ENCODE assay signal across 14 cellular contexts in genomic region chr14:51087024-51087423, GRCh38. TPM values are rescaled to one million over a fixed set of nuclear protein-coding genes. Genes with fewer than 3 reads are reported as not detected.
DNase-seq lines count a peak whose midpoint lies in the region; ATAC-seq, FAIRE-seq and TF ChIP-seq lines count a peak whose summit lies in the region.
"Had no signal": no experiment of that assay in that cellular context is flagged by ENCODE, and none has a peak within 500 bp of the region (broad histone marks: within the 10 kb centered on the region; RNA-seq: fewer than 3 reads in every experiment).

No MANE protein-coding gene starts in this region.

- no peaks in the 10 kb centered on the region for H3K79me1 ChIP-seq in H1 (ENCODE audit: low read depth, low read length)

- H3K23ac ChIP-seq in H1 (ENCODE audit: insufficient read length), result no peak overlapping the region

- no peak overlapping the region for H3K4me2 ChIP-seq in H1 (ENCODE audit: insufficient read depth in 1 of 2, low read depth in 2 of 2, low read length in 2 of 2)

- TF ChIP-seq POLR2A in GM12892 (IDR thresholded peaks at IDR 0.05; ENCODE audit: low read depth, low read length), result no peak
- no peak for TF ChIP-seq POLR2A in H1 (IDR thresholded peaks at IDR 0.05; ENCODE audit: control extremely low read depth in 1 of 2, low read depth in 2 of 2, low read length in 2 of 2)

- H3K27me3 ChIP-seq in H1 (replicated peaks in 1 of 4; ENCODE audit: control insufficient read depth in 3 of 4, extremely low read depth in 1 of 4, insufficient read depth in 3 of 4, low read length in 3 of 4), result no peaks in the 10 kb centered on the region; a peak in 1 of 7 replicates

- TF ChIP-seq CTCF in H1 (IDR thresholded peaks at IDR 0.05; ENCODE audit: control extremely low read depth in 1 of 3, insufficient read depth in 1 of 3, low read depth in 1 of 3, low read length in 3 of 3), result no peak

- intact Hi-C loops in posterior cingulate gyrus (cut with DNase I), result no loop called here

- H2AK5ac ChIP-seq in H1 (ENCODE audit: low read depth, low read length), result no peak overlapping the region

- H3K36me3 ChIP-seq in H1 (ENCODE audit: control insufficient read depth in 2 of 4, insufficient read depth in 4 of 4, low read length in 3 of 4), result no peaks in the 10 kb centered on the region

- H4K5ac ChIP-seq in H1 (ENCODE audit: insufficient read length, low read depth, low read length), result no peak overlapping the region

- DNase-seq in A172 (ENCODE audit: low spot score), result peak; percentile 57
- no peak for DNase-seq in GM12892 (ENCODE audit: insufficient read length)
- peak; percentile 35 for DNase-seq in NCI-H2171 (lab: John Stamatoyannopoulos, UW)
- DNase-seq in H1 (ENCODE audit: low read depth in 1 of 2, low spot score in 2 of 2), result no peak
- no peak for DNase-seq in posterior cingulate gyrus
- no peak for DNase-seq in stimulated activated CD4-positive, alpha-beta T cell treated with anti-CD3 and anti-CD28 coated beads, Interleukin-1b, Interleukin-23, amount 100 ng/mL, for 48 hours
- no peak for DNase-seq in activated naive CD8-positive, alpha-beta T cell treated with anti-CD3 and anti-CD28 coated beads, Interleukin-2, amount 50 U/mL, for 24 hours
- DNase-seq: activated CD8-positive, alpha-beta memory T cell treated with anti-CD3 and anti-CD28 coated beads, Interleukin-2, amount 50 U/mL, for 4 hours; right cardiac atrium had no signal

- no peak overlapping the region for H3K14ac ChIP-seq in H1 (ENCODE audit: insufficient read length)

- H3K4me3 ChIP-seq in H1 (ENCODE audit: extremely low read depth in 1 of 4, insufficient read depth in 2 of 4, low read depth in 3 of 4, low read length in 4 of 4), result no peak overlapping the region
- H3K4me3 ChIP-seq: SK-N-MC had no signal

- H4K91ac ChIP-seq in H1 (replicated peaks; ENCODE audit: insufficient read length, low read length), result no peak overlapping the region

- no peak overlapping the region for H2BK5ac ChIP-seq in H1 (ENCODE audit: low read depth, low read length)

- H3K4me1 ChIP-seq in H1 (replicated peaks in 1 of 4; ENCODE audit: control insufficient read depth in 3 of 4, insufficient read depth in 4 of 4, low read length in 3 of 4), result peaks cover 0 to 4% (median 2%) of the 10 kb centered on the region in 4 experiments; a peak in 2 of 7 replicates

- TF ChIP-seq RAD21 in H1 (IDR thresholded peaks at IDR 0.05 in 1 of 2, conservative IDR thresholded peaks at IDR 0.05 in 1 of 2; ENCODE audit: low read depth in 2 of 2, low read length in 2 of 2), result 0 out of 4 replicates have a peak, but pooled peaks of 1 of the 2 experiments have one; percentile 5

- H2BK15ac ChIP-seq in H1 (ENCODE audit: low read length), result no peak overlapping the region

- H2AFZ ChIP-seq in H1 (ENCODE audit: low read length), result no peak overlapping the region

- POLR2A ChIA-PET in H1 (lab: Charles Lee; ENCODE audit: partially characterized antibody), result no interaction called here

- H3K27ac ChIP-seq in H1 (ENCODE audit: low read depth, low read length), result no peak overlapping the region
- H3K27ac ChIP-seq: SK-N-MC had no signal

- H2BK20ac ChIP-seq in H1 (ENCODE audit: low read length), result no peak overlapping the region

- H2BK120ac ChIP-seq in H1 (replicated peaks; ENCODE audit: low read depth, low read length), result no peak overlapping the region

- no peak overlapping the region for H3K4ac ChIP-seq in H1 (replicated peaks; ENCODE audit: insufficient read length, low read depth, low read length)

- no peaks in the 10 kb centered on the region for H3K23me2 ChIP-seq in H1 (ENCODE audit: low read depth, low read length)

- no peak overlapping the region for H3K27ac Mint-ChIP-seq in activated naive CD8-positive, alpha-beta T cell treated with anti-CD3 and anti-CD28 coated beads, Interleukin-2, amount 50 U/mL, for 24 hours

- FAIRE-seq in GM12892 (lab: Jason Lieb, UNC) (peak; percentile 50), H1 (lab: Jason Lieb, UNC) (no peak)

- no peaks in the 10 kb centered on the region for H3K36me3 Mint-ChIP-seq in activated naive CD8-positive, alpha-beta T cell treated with anti-CD3 and anti-CD28 coated beads, Interleukin-2, amount 50 U/mL, for 24 hours (ENCODE audit: low read depth)
- H3K36me3 Mint-ChIP-seq: CD14-positive monocyte had no signal

- H3K9me3 ChIP-seq in H1 (ENCODE audit: insufficient read depth in 2 of 2, low read depth in 1 of 2, low read length in 1 of 2), result no peaks in the 10 kb centered on the region

- WGBS in H1 (ENCODE audit: extremely low coverage in 1 of 2, insufficient coverage in 1 of 2, insufficient read length in 1 of 2, insufficient replicate concordance in 2 of 2, low coverage in 1 of 2, low lambda C conversion rate in 2 of 2, missing lambda C conversion rate in 1 of 2), 2 experiments, result 86% methylated on average over 3 of the region's 3 CpGs; no CpG with 5 or more reads in 1 of the 2 experiments

- peaks cover 5% of the 10 kb centered on the region for H3K27me3 Mint-ChIP-seq in activated naive CD8-positive, alpha-beta T cell treated with anti-CD3 and anti-CD28 coated beads, Interleukin-2, amount 50 U/mL, for 24 hours

- H3K9ac ChIP-seq in H1 (replicated peaks in 1 of 4; ENCODE audit: extremely low read depth in 1 of 4, low read depth in 3 of 4, low read length in 3 of 4), result no peak overlapping the region

- H3K4me3 Mint-ChIP-seq in activated naive CD8-positive, alpha-beta T cell treated with anti-CD3 and anti-CD28 coated beads, Interleukin-2, amount 50 U/mL, for 24 hours, result no peak overlapping the region
- H3K4me3 Mint-ChIP-seq: CD14-positive monocyte had no signal

- no peaks in the 10 kb centered on the region for H4K20me1 ChIP-seq in H1 (replicated peaks in 1 of 2; ENCODE audit: control insufficient read depth in 1 of 2, insufficient read depth in 2 of 2, low read length in 2 of 2)

- CTCF ChIA-PET in H1 (lab: Charles Lee; ENCODE audit: partially characterized antibody), result interaction anchor here (0.7 kb wide), 1 partner anchor 488 kb away, joined by 3 read pairs; no protein-coding TSS in a partner anchor

- no peaks in the 10 kb centered on the region for H3K4me1 Mint-ChIP-seq in activated naive CD8-positive, alpha-beta T cell treated with anti-CD3 and anti-CD28 coated beads, Interleukin-2, amount 50 U/mL, for 24 hours

- ATAC-seq in GM19324 (IDR thresholded peaks at IDR 0.05; ENCODE audit: low FRiP score, unreplicated experiment), result no peak
- no peak for ATAC-seq in activated naive CD8-positive, alpha-beta T cell treated with anti-CD3 and anti-CD28 coated beads, Interleukin-2, amount 50 U/mL, for 24 hours

- TF ChIP-seq EP300 in H1 (IDR thresholded peaks at IDR 0.05; ENCODE audit: borderline replicate concordance in 1 of 2, low read depth in 2 of 2, low read length in 2 of 2), result no peak

- no peak overlapping the region for H3K18ac ChIP-seq in H1 (ENCODE audit: extremely low read depth, low read length)

- no peaks in the 10 kb centered on the region for H3K79me2 ChIP-seq in H1 (ENCODE audit: control insufficient read depth in 1 of 2, insufficient read depth in 2 of 2, low read length in 2 of 2)

- H4K8ac ChIP-seq in H1 (ENCODE audit: extremely low read depth, insufficient read depth, low read length), result no peak overlapping the region

- H2BK12ac ChIP-seq in H1 (ENCODE audit: low read depth, low read length), result no peak overlapping the region

- H3K9me3 Mint-ChIP-seq in activated naive CD8-positive, alpha-beta T cell treated with anti-CD3 and anti-CD28 coated beads, Interleukin-2, amount 50 U/mL, for 24 hours, result no peaks in the 10 kb centered on the region
- H3K9me3 Mint-ChIP-seq: brain, CD14-positive monocyte had no signal

- H3K56ac ChIP-seq in H1 (replicated peaks; ENCODE audit: insufficient read length, low read depth, low read length), result no peak overlapping the region

TF ChIP-seq in H1, 55 proteins besides CTCF, POLR2A, EP300 and RAD21:
- no peak for TF ChIP-seq SAP30 (IDR thresholded peaks at IDR 0.05; ENCODE audit: insufficient read depth, insufficient replicate concordance, low read length)
- TF ChIP-seq JUN (IDR thresholded peaks at IDR 0.05; ENCODE audit: low read depth, low read length), result no peak
- TF ChIP-seq NANOG (IDR thresholded peaks at IDR 0.05; ENCODE audit: insufficient read depth, low read depth, low read length, poor library complexity, severe bottlenecking), result no peak
- TF ChIP-seq ATF3 (IDR thresholded peaks at IDR 0.05; ENCODE audit: insufficient read depth, low read depth, low read length), result no peak
- peak; percentile 59; the same call in 1 of the 2 replicates for TF ChIP-seq JUND (IDR thresholded peaks at IDR 0.05; ENCODE audit: low read length)
- TF ChIP-seq RNF2 (IDR thresholded peaks at IDR 0.05; ENCODE audit: borderline replicate concordance, low read depth, low read length, missing control alignments, poor library complexity, severe bottlenecking), result no peak
- no peak for TF ChIP-seq USF2 (IDR thresholded peaks at IDR 0.05; ENCODE audit: low read length)

RNA-seq across cellular contexts. Expression of gene TRIM9, which starts 7.9 kb away (rescaled TPM):
- 0.02 and 0.34 TPM in 2 replicates for total RNA-seq in A172 (2014; rRNA removed; shearing (Covaris generic))
- polyA plus RNA-seq in GM12892 (2012; ENCODE audit: missing spikeins), result 0.21 TPM
- 3.8 and 5.4 TPM in 2 replicates for total RNA-seq in H1 (2021; fragmentation: NEBNext Ultra II Directional; extraction: Animal tissue kit (Norgen Biotek cat#: 25700))
- polyA plus RNA-seq in H1 (2011; rRNA removed), result 2.4 and 2.7 TPM in 2 replicates
- 1.9 TPM for polyA plus RNA-seq in H1 (2011; cell fraction: cytosol; rRNA removed)
- polyA plus RNA-seq in H1 (2011; cell fraction: nucleus; rRNA removed), result 6.6 TPM
- polyA plus RNA-seq in H1 (2012, experiment 1 of 2), result 2.4 to 4.3 TPM (median 3.3 TPM) in 4 replicates
- polyA plus RNA-seq in H1 (2012, experiment 2 of 2), result 0.80 TPM
- 2.0 TPM for polyA plus RNA-seq in H1 (2013, experiment 1 of 2)
- 2.1 TPM for polyA plus RNA-seq in H1 (2013, experiment 2 of 2)
- polyA minus RNA-seq in H1 (2011; rRNA and poly(A)+ RNA removed), result 5.5 and 11.8 TPM in 2 replicates
- polyA minus RNA-seq in H1 (2011; cell fraction: cytosol; rRNA and poly(A)+ RNA removed), result 2.2 TPM
- 12.0 TPM for polyA minus RNA-seq in H1 (2011; cell fraction: nucleus; rRNA and poly(A)+ RNA removed)
- total RNA-seq: fibroblast of villous mesenchyme had no signal
- polyA plus RNA-seq: CD14-positive monocyte had no signal

Comparison
In these comparisons a context has a peak if more than half of its experiments do, and no peak if none do; other contexts are left out.
1. DNase-seq: peak in A172 (single experiment) and NCI-H2171 (single experiment); none in GM12892 (single experiment), H1 (0 of 2), posterior cingulate gyrus (0 of 10), stimulated activated CD4-positive, alpha-beta T cell treated with anti-CD3 and anti-CD28 coated beads, Interleukin-1b, Interleukin-23, amount 100 ng/mL, for 48 hours (single experiment) and activated naive CD8-positive, alpha-beta T cell treated with anti-CD3 and anti-CD28 coated beads, Interleukin-2, amount 50 U/mL, for 24 hours (single experiment).